Comparison of ENCODE assay signal across 20 cellular contexts in the genomic region with DNA sequence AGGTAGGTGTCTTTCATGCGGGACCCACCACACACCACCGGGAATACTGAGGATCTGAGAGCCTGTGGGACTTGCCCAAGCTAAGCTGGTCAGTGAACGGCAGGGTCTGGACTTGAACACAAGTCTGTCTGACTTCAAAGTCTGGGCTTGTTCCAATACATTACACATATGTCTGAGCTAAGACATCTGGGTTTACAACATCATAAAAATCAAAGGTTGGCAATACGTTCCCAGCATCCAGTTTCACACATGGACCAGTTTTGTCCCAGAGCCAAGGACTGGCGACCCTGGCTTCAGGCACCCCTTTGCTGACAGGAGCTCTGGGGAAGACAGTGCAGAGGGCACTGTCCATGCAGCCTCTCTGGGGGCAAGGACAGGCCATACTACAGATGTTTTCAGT. TPM values are rescaled to one million over a fixed set of nuclear protein-coding genes. Genes with fewer than 3 reads are reported as not detected.
DNase-seq lines count a peak whose midpoint lies in the region; ATAC-seq, FAIRE-seq and TF ChIP-seq lines count a peak whose summit lies in the region.
"Had no signal": no experiment of that assay in that cellular context is flagged by ENCODE, and none has a peak within 500 bp of the region (broad histone marks: within the 10 kb centered on the region; RNA-seq: fewer than 3 reads in every experiment).

No MANE protein-coding gene starts in this region.

- H3K4me3 ChIP-seq in HepG2 (replicated peaks in 1 of 3; ENCODE audit: insufficient read depth in 1 of 3, low read depth in 2 of 3, low read length in 3 of 3) (no peak overlapping the region), right lobe of liver (no peak overlapping the region), fibroblast of mammary gland (ENCODE audit: control insufficient read depth, low read depth, low read length) (no peak overlapping the region)
- H3K4me3 ChIP-seq: MG63, PC-9, SJSA1 had no signal

- TF ChIP-seq POLR2A in HepG2 (IDR thresholded peaks at IDR 0.05; ENCODE audit: insufficient read depth in 1 of 2, low read depth in 2 of 2, low read length in 2 of 2) (no peak), right lobe of liver (IDR thresholded peaks at IDR 0.05) (no peak)

- H3K27ac ChIP-seq in HepG2 (ENCODE audit: extremely low read length, insufficient read depth, low read length) = no peak overlapping the region
- H3K27ac ChIP-seq in right lobe of liver = no peak overlapping the region
- H3K27ac ChIP-seq: KMS-11, PC-9, SJSA1 had no signal

- no peak for TF ChIP-seq EP300 in HepG2 (IDR thresholded peaks at IDR 0.05; ENCODE audit: low read depth in 2 of 2, low read length in 2 of 2)
- no peak for TF ChIP-seq EP300 in HepG2 (CRISPR knock-in tag; IDR thresholded peaks at IDR 0.05; ENCODE audit: borderline replicate concordance)

- in situ Hi-C loops in HepG2 (cut with HindIII; ENCODE audit: extremely low pct_ligation_motif_present, low pct_unique_long_range_greater_than_20kb) = no loop called here

- H3K9me3 ChIP-seq in HepG2 (ENCODE audit: low read length) (no peaks in the 10 kb centered on the region), right lobe of liver (no peaks in the 10 kb centered on the region)
- H3K9me3 ChIP-seq: MG63, SJSA1 had no signal

- 0 out of 2 replicates have a peak overlapping the region, but pooled peaks have one; percentile 82 for H3K4me2 ChIP-seq in HepG2 (ENCODE audit: low read depth, low read length)
- H3K4me2 ChIP-seq: KMS-11 had no signal

- POLR2A ChIA-PET in HepG2 (lab: Yijun Ruan, JAX) = interaction anchor here (1.9 to 2.1 kb wide), 2 partner anchors 31 to 33 kb away, joined by 11 to 13 read pairs; no protein-coding TSS in a partner anchor

- no peaks in the 10 kb centered on the region for H3K79me2 ChIP-seq in HepG2 (ENCODE audit: insufficient read depth, low read length)

- no peak overlapping the region for H2AFZ ChIP-seq in HepG2 (ENCODE audit: low read length)
- H2AFZ ChIP-seq: PC-9 had no signal

- FAIRE-seq in HepG2 (lab: Jason Lieb, UNC) = no peak
- FAIRE-seq: GM19239 had no signal

- DNase-seq in HepG2 (ENCODE audit: low spot score) (no peak), right lobe of liver (no peak), fibroblast of mammary gland (ENCODE audit: low read depth) (peak; percentile 55), left colon (no peak), SW480 (ENCODE audit: low spot score) (no peak), AML-193 (lab: John Stamatoyannopoulos, UW) (no peak)
- DNase-seq: C1 segment of cervical spinal cord, COR-L47, MG63, NCI-H1092, NCI-H146, NCI-H2081, NCI-H510A, NCI-H82, PC-9 had no signal

- peaks cover 79% of the 10 kb centered on the region for H3K4me1 ChIP-seq in HepG2 (ENCODE audit: insufficient read depth, low read length)
- no peaks in the 10 kb centered on the region for H3K4me1 ChIP-seq in right lobe of liver
- H3K4me1 ChIP-seq: SJSA1 had no signal

- no peak for ATAC-seq in HepG2
- no peak for ATAC-seq in right lobe of liver
- peak; percentile 64 for ATAC-seq in left colon
- no peak for ATAC-seq in HG02884 (IDR thresholded peaks at IDR 0.05; ENCODE audit: unreplicated experiment)
- no peak for ATAC-seq in GM19452 (IDR thresholded peaks at IDR 0.05; ENCODE audit: unreplicated experiment)

- intact Hi-C loops in HepG2 (cut with micrococcal nuclease; ENCODE audit: unreplicated experiment) = loop anchor here (2.0 kb wide), 1 partner anchor 39 kb away; no protein-coding TSS in a partner anchor
- intact Hi-C loops in right lobe of liver (cut with DNase I) = no loop called here
- intact Hi-C loops in left colon (cut with DNase I, micrococcal nuclease) = no loop called here

- H4K20me1 ChIP-seq in HepG2 (ENCODE audit: insufficient read depth, low read length) = no peaks in the 10 kb centered on the region

- no peaks in the 10 kb centered on the region for H3K36me3 ChIP-seq in HepG2 (replicated peaks in 1 of 2; ENCODE audit: control insufficient read depth in 1 of 2, insufficient read depth in 2 of 2, low read length in 2 of 2)
- no peaks in the 10 kb centered on the region for H3K36me3 ChIP-seq in right lobe of liver
- H3K36me3 ChIP-seq: MG63, SJSA1 had no signal

- no peak for TF ChIP-seq RAD21 in HepG2 (CRISPR knock-in tag; IDR thresholded peaks at IDR 0.05)

- 0 out of 2 replicates have a peak overlapping the region, but pooled peaks have one; percentile 14 for H3K9ac ChIP-seq in HepG2 (ENCODE audit: insufficient read depth, low read depth, low read length)
- H3K9ac ChIP-seq: KMS-11 had no signal

- 61% methylated on average over 5 of the region's 5 CpGs for WGBS in HepG2 (ENCODE audit: low lambda C conversion rate)
- 50% methylated on average over 1 of the region's 5 CpGs for WGBS in right lobe of liver (ENCODE audit: insufficient coverage, low coverage, low lambda C conversion rate, missing lambda C conversion rate)

- no TSS peak for BruUV-seq in HepG2 (replicated peaks; lab: Mats Ljungman, UMichigan)

- no peak for TF ChIP-seq CTCF in HepG2 (CRISPR knock-in tag; IDR thresholded peaks at IDR 0.05)
- TF ChIP-seq CTCF in right lobe of liver (IDR thresholded peaks at IDR 0.05) = no peak
- TF ChIP-seq CTCF in fibroblast of mammary gland (conservative IDR thresholded peaks at IDR 0.05; ENCODE audit: control insufficient read depth, insufficient read depth, low read depth, low read length) = no peak

- H3K27me3 ChIP-seq in HepG2 (ENCODE audit: control insufficient read depth in 1 of 2, insufficient read depth in 2 of 2, low read length in 2 of 2) = no peaks in the 10 kb centered on the region
- no peaks in the 10 kb centered on the region for H3K27me3 ChIP-seq in right lobe of liver
- H3K27me3 ChIP-seq: MG63, SJSA1 had no signal

- CTCF ChIA-PET in HepG2 (lab: Yijun Ruan, JAX; ENCODE audit: low intra/inter-chr PET ratio, low total read pairs) = no interaction called here

TF ChIP-seq in HepG2, 621 proteins besides CTCF, POLR2A, EP300 and RAD21:
- no peak for TF ChIP-seq ZFYVE20 (CRISPR knock-in tag; IDR thresholded peaks at IDR 0.05; ENCODE audit: borderline replicate concordance, low read depth)
- TF ChIP-seq, protein P1, sequence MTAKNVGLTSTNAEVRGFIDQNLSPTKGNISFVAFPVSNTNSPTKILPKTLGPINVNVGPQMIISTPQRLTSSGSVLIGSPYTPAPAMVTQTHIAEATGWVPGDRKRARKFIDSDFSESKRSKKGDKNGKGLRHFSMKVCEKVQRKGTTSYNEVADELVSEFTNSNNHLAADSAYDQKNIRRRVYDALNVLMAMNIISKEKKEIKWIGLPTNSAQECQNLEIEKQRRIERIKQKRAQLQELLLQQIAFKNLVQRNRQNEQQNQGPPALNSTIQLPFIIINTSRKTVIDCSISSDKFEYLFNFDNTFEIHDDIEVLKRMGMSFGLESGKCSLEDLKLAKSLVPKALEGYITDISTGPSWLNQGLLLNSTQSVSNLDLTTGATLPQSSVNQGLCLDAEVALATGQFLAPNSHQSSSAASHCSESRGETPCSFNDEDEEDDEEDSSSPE (CRISPR knock-in tag; IDR thresholded peaks at IDR 0.05) = no peak
- TF ChIP-seq ZNF572 (CRISPR knock-in tag; IDR thresholded peaks at IDR 0.05) = 0 out of 2 replicates have a peak, but pooled peaks have one; percentile 47

RNA-seq across cellular contexts. Expression of a gene that starts 27.9 kb away (rescaled TPM):
- total RNA-seq in HepG2 (2016; rRNA removed; fragmentation: Illumina TruSeq; extraction: Trizol) = 53.8 and 58.6 TPM in 2 replicates
- 12.0 and 13.7 TPM in 2 replicates for total RNA-seq in HepG2 (2016; cell fraction: cytosol; rRNA removed; fragmentation: Illumina TruSeq; extraction: Trizol; ENCODE audit: low read depth)
- total RNA-seq in HepG2 (2016; cell fraction: insoluble cytoplasmic fraction; rRNA removed; fragmentation: Illumina TruSeq; extraction: Trizol) = 45.1 and 59.6 TPM in 2 replicates
- 27.0 and 28.7 TPM in 2 replicates for total RNA-seq in HepG2 (2016; cell fraction: membrane; rRNA removed; fragmentation: Illumina TruSeq; extraction: Trizol)
- 79.3 and 81.9 TPM in 2 replicates for total RNA-seq in HepG2 (2016; cell fraction: nucleus; rRNA removed; fragmentation: Illumina TruSeq; extraction: Trizol)
- 55.0 and 63.4 TPM in 2 replicates for polyA plus RNA-seq in HepG2 (2011; rRNA removed)
- polyA plus RNA-seq in HepG2 (2011; cell fraction: cytosol; rRNA removed) = 29.9 and 39.9 TPM in 2 replicates
- 126 and 210 TPM in 2 replicates for polyA plus RNA-seq in HepG2 (2011; cell fraction: nucleus; rRNA removed)
- polyA plus RNA-seq in HepG2 (2012) = 55.5 and 56.3 TPM in 2 replicates
- polyA plus RNA-seq in HepG2 (2016; cell fraction: cytosol; fragmentation: Illumina TruSeq; extraction: Trizol; ENCODE audit: low read depth) = 2.0 and 2.2 TPM in 2 replicates
- polyA plus RNA-seq in HepG2 (2016; cell fraction: insoluble cytoplasmic fraction; fragmentation: Illumina TruSeq; extraction: Trizol; ENCODE audit: low read depth) = 34.3 and 44.8 TPM in 2 replicates
- 9.2 and 9.3 TPM in 2 replicates for polyA plus RNA-seq in HepG2 (2016; cell fraction: membrane; fragmentation: Illumina TruSeq; extraction: Trizol; ENCODE audit: low read depth)
- polyA plus RNA-seq in HepG2 (2016; cell fraction: nucleus; fragmentation: Illumina TruSeq; extraction: Trizol; ENCODE audit: insufficient read depth, low read depth) = 115 and 117 TPM in 2 replicates
- polyA minus RNA-seq in HepG2 (2011; rRNA and poly(A)+ RNA removed; ENCODE audit: low replicate concordance) = 0.09 and 105 TPM in 2 replicates
- polyA minus RNA-seq in HepG2 (2011; cell fraction: cytosol; rRNA and poly(A)+ RNA removed) = 43.2 and 45.6 TPM in 2 replicates
- 175 and 211 TPM in 2 replicates for polyA minus RNA-seq in HepG2 (2011; cell fraction: nucleus; rRNA and poly(A)+ RNA removed)
- total RNA-seq in right lobe of liver = 1 to 10 TPM; 1.0 to 2.4 (median 2.0) TPM
- 10 to 100 TPM; 27.0 to 46.5 TPM for total RNA-seq in left colon
